13 cellular contexts compared by ENCODE assay signal in the genomic region with DNA sequence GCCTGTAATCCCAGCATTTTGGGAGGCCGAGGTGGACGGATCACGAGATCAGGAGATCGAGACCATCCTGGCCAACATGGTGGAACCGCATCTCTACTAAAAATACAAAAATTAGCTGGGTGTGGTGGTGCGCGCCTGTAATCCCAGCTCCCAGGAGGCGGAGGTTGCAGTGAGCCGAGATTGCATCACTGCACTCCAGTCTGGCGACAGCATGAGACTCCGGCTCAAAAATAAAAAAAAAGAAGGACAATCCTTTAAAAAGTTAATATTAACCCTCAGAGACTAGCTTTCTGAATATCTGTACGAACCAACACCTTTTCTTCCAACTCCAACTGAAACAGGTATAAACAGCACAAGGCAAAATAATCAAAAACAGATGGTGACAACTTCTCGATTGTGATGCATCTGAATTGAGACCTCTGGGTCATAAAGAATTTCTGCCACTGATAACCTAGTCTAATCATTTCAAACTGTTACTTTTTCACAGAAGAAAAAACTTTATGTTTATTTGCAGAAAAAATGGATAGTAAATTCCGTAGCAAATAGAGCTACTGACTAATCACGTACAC. TPM values are rescaled to one million over a fixed set of nuclear protein-coding genes. Genes with fewer than 3 reads are reported as not detected.
DNase-seq lines count a peak whose midpoint lies in the region; ATAC-seq and TF ChIP-seq lines count a peak whose summit lies in the region.
"Had no signal": no experiment of that assay in that cellular context is flagged by ENCODE, and none has a peak within 500 bp of the region (broad histone marks: within the 10 kb centered on the region; RNA-seq: fewer than 3 reads in every experiment).

No MANE protein-coding gene starts in this region.

- DNase-seq in SK-N-MC (ENCODE audit: low read depth, low spot score) (no peak), fibroblast of villous mesenchyme (ENCODE audit: low read depth) (peak; percentile 36), trophoblast cell (peak in 1 of 2 donors; percentile 41), MCF 10A (ENCODE audit: unreplicated experiment) (no peak), NCI-H748 treated with DMSO at 0.1 percent for 48 hours (lab: John Stamatoyannopoulos, UW) (no peak)
- DNase-seq: activated T-cell treated with anti-CD3 and anti-CD28 coated beads, Interleukin-2, amount 50 U/mL, for 48 hours; AML-193; NCI-H187; SIG-M5 had no signal

- peak overlapping the region; percentile 53 for H3K9ac ChIP-seq in SK-N-MC (ENCODE audit: insufficient read length)
- H3K9ac ChIP-seq in trophoblast cell (ENCODE audit: low read length), result no peak overlapping the region

- H2BK120ac ChIP-seq in trophoblast cell (ENCODE audit: insufficient read depth, low read length, poor library complexity), result no peak overlapping the region

- H3K36me3 Mint-ChIP-seq in MCF 10A (ENCODE audit: insufficient read depth, unreplicated experiment), result peaks cover 37% of the 10 kb centered on the region

- peak overlapping the region; percentile 11 for H4K91ac ChIP-seq in trophoblast cell (ENCODE audit: low read depth, low read length)

- no peak overlapping the region for H2BK5ac ChIP-seq in trophoblast cell (ENCODE audit: low read depth, low read length, poor library complexity)

- no peak overlapping the region for H3K4me2 ChIP-seq in trophoblast cell (ENCODE audit: low read length)

- no peak overlapping the region for H3K14ac ChIP-seq in trophoblast cell (ENCODE audit: low read length)

- H3K9me3 ChIP-seq in SK-N-MC (ENCODE audit: low read depth, low read length) (no peaks in the 10 kb centered on the region), trophoblast cell (ENCODE audit: insufficient read depth, low read depth, low read length) (no peaks in the 10 kb centered on the region)

- POLR2A ChIA-PET in MCF 10A (lab: Yijun Ruan, JAX), result interaction anchor here (0.7 to 1.2 kb wide), 4 partner anchors 79 to 140 kb away, joined by 3 to 6 read pairs (median 4); a partner anchor contains a TSS

- no peaks in the 10 kb centered on the region for H3K9me3 Mint-ChIP-seq in MCF 10A (ENCODE audit: unreplicated experiment)
- H3K9me3 Mint-ChIP-seq: nephron had no signal

- no peak overlapping the region for H2BK12ac ChIP-seq in trophoblast cell (ENCODE audit: low read length)

- H3K4me3 ChIP-seq in ACC112 (ENCODE audit: low read depth, low read length) (peak overlapping the region; percentile 48), SK-N-MC (no peak overlapping the region), fibroblast of villous mesenchyme (ENCODE audit: low read depth, low read length) (no peak overlapping the region), trophoblast cell (ENCODE audit: low read depth, low read length) (no peak overlapping the region)

- TF ChIP-seq CTCF in fibroblast of villous mesenchyme (IDR thresholded peaks at IDR 0.05; ENCODE audit: insufficient read depth, low read depth, low read length) (no peak), MCF 10A (IDR thresholded peaks at IDR 0.05; ENCODE audit: unreplicated experiment) (no peak)

- no peak overlapping the region for H2AFZ ChIP-seq in ACC112 (ENCODE audit: low read length, unreplicated experiment)
- no peak overlapping the region for H2AFZ ChIP-seq in trophoblast cell (ENCODE audit: insufficient read depth, low read length, poor library complexity)

- H3K18ac ChIP-seq in trophoblast cell (ENCODE audit: low read length), result no peak overlapping the region

- no peak overlapping the region for H4K8ac ChIP-seq in trophoblast cell (ENCODE audit: low read depth, low read length)

- H3K4ac ChIP-seq in trophoblast cell (ENCODE audit: low read depth, low read length), result no peak overlapping the region

- no peak for ATAC-seq in GM21515 (IDR thresholded peaks at IDR 0.05; ENCODE audit: unreplicated experiment)
- ATAC-seq in GM18858 (IDR thresholded peaks at IDR 0.05; ENCODE audit: unreplicated experiment), result no peak

- H2AK5ac ChIP-seq in trophoblast cell (ENCODE audit: low read length), result no peak overlapping the region

- no peaks in the 10 kb centered on the region for H3K27me3 ChIP-seq in ACC112 (ENCODE audit: insufficient read depth, low read length)
- no peaks in the 10 kb centered on the region for H3K27me3 ChIP-seq in trophoblast cell (ENCODE audit: insufficient read depth, low read length)

- BruUV-seq in MCF 10A (replicated peaks; lab: Mats Ljungman, UMichigan), result no TSS peak

- no peaks in the 10 kb centered on the region for H3K36me3 ChIP-seq in ACC112 (ENCODE audit: insufficient read depth, low read length)
- H3K36me3 ChIP-seq in SK-N-MC (ENCODE audit: insufficient read depth, low read length), result no peaks in the 10 kb centered on the region
- H3K36me3 ChIP-seq in trophoblast cell (ENCODE audit: control insufficient read depth in 1 of 2, insufficient read depth in 2 of 2, low read length in 2 of 2), result peaks cover 3 to 4% of the 10 kb centered on the region in 2 experiments

- H3K23ac ChIP-seq in trophoblast cell (ENCODE audit: low read length), result no peak overlapping the region

- CTCF ChIA-PET in MCF 10A (lab: Yijun Ruan, JAX), result interaction anchor here (0.6 kb wide), 1 partner anchor 154 kb away, joined by 3 read pairs; no protein-coding TSS in a partner anchor

- no CpG with 5 or more reads among the region's 15 CpGs for WGBS in trophoblast cell (ENCODE audit: extremely low coverage, insufficient coverage, insufficient read length)

- H3K4me1 Mint-ChIP-seq in MCF 10A (ENCODE audit: insufficient read depth, unreplicated experiment), result peaks cover 8% of the 10 kb centered on the region

- H3K4me1 ChIP-seq in ACC112 (ENCODE audit: control insufficient read depth, insufficient read depth, low read length, unreplicated experiment) (peaks cover 20% of the 10 kb centered on the region), trophoblast cell (ENCODE audit: control insufficient read depth in 1 of 2, insufficient read depth in 2 of 2, low read length in 2 of 2) (peaks cover 7 to 8% of the 10 kb centered on the region in 2 experiments)

- H3K27ac Mint-ChIP-seq in MCF 10A (ENCODE audit: low read depth, unreplicated experiment), result no peak overlapping the region

- H3K79me2 ChIP-seq in ACC112 (ENCODE audit: control insufficient read depth, insufficient read depth, low read length, unreplicated experiment), result peaks cover 75% of the 10 kb centered on the region
- H3K79me2 ChIP-seq in trophoblast cell (ENCODE audit: control insufficient read depth, insufficient read depth, low read length, poor library complexity), result no peaks in the 10 kb centered on the region

- H4K12ac ChIP-seq in trophoblast cell (ENCODE audit: low read depth, low read length), result no peak overlapping the region

- H3K27me3 Mint-ChIP-seq in MCF 10A (ENCODE audit: insufficient read depth, unreplicated experiment), result no peaks in the 10 kb centered on the region

- no peaks in the 10 kb centered on the region for H3K79me1 ChIP-seq in trophoblast cell (ENCODE audit: low read length)

- H3K27ac ChIP-seq in ACC112 (ENCODE audit: low read depth, low read length) (peak overlapping the region; percentile 78), SK-N-MC (peak overlapping the region; percentile 33), trophoblast cell (ENCODE audit: low read depth, low read length) (no peak overlapping the region)

- no peak overlapping the region for H3K4me3 Mint-ChIP-seq in MCF 10A (ENCODE audit: unreplicated experiment)
- H3K4me3 Mint-ChIP-seq: nephron had no signal

- intact Hi-C loops in MCF 10A (cut with micrococcal nuclease), result no loop called here

RNA-seq across cellular contexts. Expression of a gene that starts 27.8 kb away (rescaled TPM):
- total RNA-seq in fibroblast of villous mesenchyme (66.9 and 79.6 TPM in 2 replicates), MCF 10A (2022) (92.6 and 115 TPM in 2 replicates)
- 101 and 104 TPM in 2 replicates for polyA plus RNA-seq in trophoblast cell (2013)
